In the genomic region with DNA sequence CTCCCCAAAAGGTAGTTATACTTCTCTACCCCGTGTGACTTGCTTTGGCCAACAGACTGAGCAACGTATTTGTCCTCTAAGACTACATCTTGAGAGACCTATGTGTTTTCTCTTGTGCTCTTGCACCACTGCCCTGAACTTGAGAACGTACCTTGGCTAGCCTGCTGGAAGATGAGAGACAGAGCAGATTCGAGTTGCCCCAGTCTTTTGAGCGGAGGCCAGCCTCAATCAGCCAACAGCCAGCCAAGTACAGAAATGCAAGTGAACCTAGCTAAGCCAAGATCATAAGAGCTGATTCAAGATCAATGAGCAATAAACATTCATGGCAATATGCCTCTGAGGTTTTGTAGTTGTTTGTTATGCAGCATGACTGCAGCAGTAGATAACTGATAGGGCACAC, we compare ENCODE assay signal across 19 cellular contexts.
DNase-seq lines count a peak whose midpoint lies in the region; TF ChIP-seq lines count a peak whose summit lies in the region.
"Had no signal": no experiment of that assay in that cellular context is flagged by ENCODE, and none has a peak within 500 bp of the region (broad histone marks: within the 10 kb centered on the region; RNA-seq: fewer than 3 reads in every experiment).

No MANE protein-coding gene starts in this region.

- no peaks in the 10 kb centered on the region for H3K36me3 Mint-ChIP-seq in HFFc6 (ENCODE audit: low read depth)
- H3K36me3 Mint-ChIP-seq: CD14-positive monocyte; CD4-positive, alpha-beta memory T cell; CD4-positive, CD25-positive, alpha-beta regulatory T cell had no signal

- TF ChIP-seq CTCF in HFFc6 (IDR thresholded peaks at IDR 0.05): no peak

- peaks cover 24% of the 10 kb centered on the region for H3K9me3 Mint-ChIP-seq in HFFc6

- H3K4me3 Mint-ChIP-seq in HFFc6: no peak overlapping the region
- H3K4me3 Mint-ChIP-seq: CD14-positive monocyte; CD4-positive, alpha-beta memory T cell; CD4-positive, CD25-positive, alpha-beta regulatory T cell; CD8-positive, alpha-beta memory T cell had no signal

- DNase-seq in NCI-H446 treated with DMSO at 0.1 percent for 48 hours (lab: John Stamatoyannopoulos, UW): peak; percentile 35
- DNase-seq in cerebellar cortex (ENCODE audit: low spot score): peak; percentile 51
- no peak for DNase-seq in GDM1 (lab: John Stamatoyannopoulos, UW)
- DNase-seq in activated effector memory CD4-positive, alpha-beta T cell treated with Interleukin-2 at 50 U/mL for 16 hours: no peak
- no peak for DNase-seq in HFFc6
- DNase-seq: 8988T; ACHN; BE2C; CD4-positive, alpha-beta memory T cell; CD4-positive, CD25-positive, alpha-beta regulatory T cell; CD8-positive, alpha-beta memory T cell; COR-L47; DMS 273 treated with DMSO at 0.1 percent for 48 hours; DMS153; DMS53; DMS79; DND-41; EL had no signal

- no peak overlapping the region for H3K27ac Mint-ChIP-seq in HFFc6
- H3K27ac Mint-ChIP-seq: CD14-positive monocyte; CD4-positive, alpha-beta memory T cell; CD4-positive, CD25-positive, alpha-beta regulatory T cell; CD8-positive, alpha-beta memory T cell had no signal

- H3K4me1 Mint-ChIP-seq in HFFc6 (ENCODE audit: low read depth): no peaks in the 10 kb centered on the region
- H3K4me1 Mint-ChIP-seq: CD14-positive monocyte; CD4-positive, alpha-beta memory T cell; CD4-positive, CD25-positive, alpha-beta regulatory T cell; CD8-positive, alpha-beta memory T cell had no signal

- H3K27me3 Mint-ChIP-seq in HFFc6 (ENCODE audit: insufficient read depth): no peaks in the 10 kb centered on the region
- H3K27me3 Mint-ChIP-seq: CD4-positive, alpha-beta memory T cell; CD4-positive, CD25-positive, alpha-beta regulatory T cell; CD8-positive, alpha-beta memory T cell had no signal

Comparison
In these comparisons a context has a peak if more than half of its experiments do, and no peak if none do; other contexts are left out.
1. DNase-seq: peak in NCI-H446 treated with DMSO at 0.1 percent for 48 hours (single experiment) and cerebellar cortex (single experiment); none in GDM1 (single experiment), activated effector memory CD4-positive, alpha-beta T cell treated with Interleukin-2 at 50 U/mL for 16 hours (single experiment) and HFFc6 (single experiment).